In the genomic region with DNA sequence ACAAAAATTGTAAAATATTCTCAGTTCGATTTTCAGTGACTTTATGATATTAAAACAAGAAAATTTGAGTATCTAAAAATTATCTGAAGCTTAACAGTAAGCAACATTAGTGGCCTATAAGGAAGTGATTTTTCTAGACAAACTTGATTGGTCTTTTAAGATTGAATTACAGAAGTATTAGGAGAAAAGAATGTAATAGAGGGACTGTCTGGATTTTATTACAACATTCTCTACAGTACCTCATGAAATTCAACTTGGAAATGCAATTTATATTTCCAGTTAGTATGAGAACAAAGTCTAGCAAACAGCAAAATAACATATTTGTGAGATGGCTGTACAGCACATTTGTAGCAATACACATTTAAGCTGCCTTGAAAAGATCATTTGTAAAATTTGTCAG, we compare ENCODE assay signal across 25 cellular contexts.
"Had no signal": no experiment of that assay in that cellular context is flagged by ENCODE, and none has a peak within 500 bp of the region (broad histone marks: within the 10 kb centered on the region; RNA-seq: fewer than 3 reads in every experiment).

No MANE protein-coding gene starts in this region.

- DNase-seq: activated CD4-positive, alpha-beta T cell treated with anti-CD3 and anti-CD28 coated beads, Interleukin-2, amount 50 U/mL, for 4 hours; activated CD8-positive, alpha-beta memory T cell treated with anti-CD3 and anti-CD28 coated beads for 24 hours; activated CD8-positive, alpha-beta memory T cell treated with anti-CD3 and anti-CD28 coated beads, Interleukin-2, amount 50 U/mL, for 4 hours; activated naive CD4-positive, alpha-beta T cell treated with Interleukin-2 at 50 U/mL for 16 hours; activated naive CD8-positive, alpha-beta T cell treated with anti-CD3 and anti-CD28 coated beads for 36 hours; activated T-cell treated with anti-CD3 and anti-CD28 coated beads, Interleukin-2, amount 50 U/mL, for 4 hours; amygdala; cerebellar nuclear complex; cortex of kidney; endodermal cell; kidney; lower lobe of right lung; naive thymus-derived CD4-positive, alpha-beta T cell; sigmoid colon; stimulated activated CD4-positive, alpha-beta T cell treated with anti-CD3 and anti-CD28 coated beads, Interleukin-2, amount 100 ng/mL, for 48 hours; stimulated activated CD8-positive, alpha-beta memory T cell treated with anti-CD3 and anti-CD28 coated beads, Interleukin-4, amount 100 ng/mL, for 48 hours; stimulated activated naive B cell treated with anti-CD40 and anti-IgM and Interleukin-4, amounts not matched to agents 10 μg/mL and 1 μg/mL and 100 μg/mL, for 72 hours; transverse colon; uterus had no signal

- H3K27me3 ChIP-seq: neural progenitor cell, sigmoid colon, transverse colon, uterus had no signal

- H3K4me1 Mint-ChIP-seq: neural progenitor cell had no signal

- H3K9me3 ChIP-seq: lower lobe of right lung, sigmoid colon, transverse colon, uterus had no signal

- H3K4me1 ChIP-seq: neural progenitor cell had no signal

- H3K27ac ChIP-seq: epithelial cell of prostate, lower lobe of right lung, neural progenitor cell, sigmoid colon, transverse colon, uterus had no signal

- H3K4me3 ChIP-seq: lower lobe of right lung, neural progenitor cell, sigmoid colon, transverse colon, uterus had no signal

- H3K27me3 Mint-ChIP-seq: activated naive CD8-positive, alpha-beta T cell treated with anti-CD3 and anti-CD28 coated beads for 36 hours; naive thymus-derived CD4-positive, alpha-beta T cell; stimulated activated naive B cell treated with anti-CD40 and anti-IgM and Interleukin-4, amounts not matched to agents 10 μg/mL and 1 μg/mL and 100 μg/mL, for 72 hours had no signal

- ATAC-seq: activated T-cell treated with anti-CD3 and anti-CD28 coated beads, Interleukin-2, amount 50 U/mL, for 4 hours; left lobe of liver; lower lobe of right lung; naive thymus-derived CD4-positive, alpha-beta T cell; stimulated activated naive B cell treated with anti-CD40 and anti-IgM and Interleukin-4, amounts not matched to agents 10 μg/mL and 1 μg/mL and 100 μg/mL, for 72 hours; WTC11 had no signal

- H3K36me3 Mint-ChIP-seq: activated naive CD8-positive, alpha-beta T cell treated with anti-CD3 and anti-CD28 coated beads for 36 hours; WTC11 had no signal

- H3K9me3 Mint-ChIP-seq: activated naive CD8-positive, alpha-beta T cell treated with anti-CD3 and anti-CD28 coated beads for 36 hours; activated T-cell treated with anti-CD3 and anti-CD28 coated beads, Interleukin-2, amount 50 U/mL, for 4 hours; activated T-helper 2 cell treated with anti-CD3 and anti-CD28 coated beads, Interferon-gamma antibody, Interleukin-2, Interleukin-4, amounts not matched to agents 10 μg/mL and 5 μg/mL and 100 μg/mL, durations not matched to agents 14 hours and 24 hours and 36 hours; endodermal cell; naive thymus-derived CD4-positive, alpha-beta T cell; neural progenitor cell; stimulated activated naive B cell treated with anti-CD40 and anti-IgM and Interleukin-4, amounts not matched to agents 10 μg/mL and 1 μg/mL and 100 μg/mL, for 72 hours; T-helper 2 cell treated with Interferon-gamma antibody and Interleukin-4, amounts not matched to agents 5 μg/mL and 100 μg/mL, for 36 hours; WTC11 had no signal

- H3K36me3 ChIP-seq: lower lobe of right lung, neural progenitor cell, sigmoid colon, transverse colon, uterus had no signal

- H3K9ac ChIP-seq: neural progenitor cell had no signal

- H2AFZ ChIP-seq: neural progenitor cell had no signal

- H3K4me3 Mint-ChIP-seq: activated naive CD8-positive, alpha-beta T cell treated with anti-CD3 and anti-CD28 coated beads for 36 hours; activated T-cell treated with anti-CD3 and anti-CD28 coated beads, Interleukin-2, amount 50 U/mL, for 4 hours; endodermal cell; naive thymus-derived CD4-positive, alpha-beta T cell; neural progenitor cell; stimulated activated naive B cell treated with anti-CD40 and anti-IgM and Interleukin-4, amounts not matched to agents 10 μg/mL and 1 μg/mL and 100 μg/mL, for 72 hours; T-helper 2 cell treated with Interferon-gamma antibody and Interleukin-4, amounts not matched to agents 5 μg/mL and 100 μg/mL, for 36 hours; WTC11 had no signal

- H3K4me2 ChIP-seq: neural progenitor cell had no signal

- H3K27ac Mint-ChIP-seq: activated naive CD8-positive, alpha-beta T cell treated with anti-CD3 and anti-CD28 coated beads for 36 hours; activated T-helper 2 cell treated with anti-CD3 and anti-CD28 coated beads, Interferon-gamma antibody, Interleukin-2, Interleukin-4, amounts not matched to agents 10 μg/mL and 5 μg/mL and 100 μg/mL, durations not matched to agents 14 hours and 24 hours and 36 hours; endodermal cell; neural progenitor cell; stimulated activated naive B cell treated with anti-CD40 and anti-IgM and Interleukin-4, amounts not matched to agents 10 μg/mL and 1 μg/mL and 100 μg/mL, for 72 hours; T-helper 2 cell treated with Interferon-gamma antibody and Interleukin-4, amounts not matched to agents 5 μg/mL and 100 μg/mL, for 36 hours; WTC11 had no signal
